1 cellular context compared by ENCODE assay signal in the genomic region with DNA sequence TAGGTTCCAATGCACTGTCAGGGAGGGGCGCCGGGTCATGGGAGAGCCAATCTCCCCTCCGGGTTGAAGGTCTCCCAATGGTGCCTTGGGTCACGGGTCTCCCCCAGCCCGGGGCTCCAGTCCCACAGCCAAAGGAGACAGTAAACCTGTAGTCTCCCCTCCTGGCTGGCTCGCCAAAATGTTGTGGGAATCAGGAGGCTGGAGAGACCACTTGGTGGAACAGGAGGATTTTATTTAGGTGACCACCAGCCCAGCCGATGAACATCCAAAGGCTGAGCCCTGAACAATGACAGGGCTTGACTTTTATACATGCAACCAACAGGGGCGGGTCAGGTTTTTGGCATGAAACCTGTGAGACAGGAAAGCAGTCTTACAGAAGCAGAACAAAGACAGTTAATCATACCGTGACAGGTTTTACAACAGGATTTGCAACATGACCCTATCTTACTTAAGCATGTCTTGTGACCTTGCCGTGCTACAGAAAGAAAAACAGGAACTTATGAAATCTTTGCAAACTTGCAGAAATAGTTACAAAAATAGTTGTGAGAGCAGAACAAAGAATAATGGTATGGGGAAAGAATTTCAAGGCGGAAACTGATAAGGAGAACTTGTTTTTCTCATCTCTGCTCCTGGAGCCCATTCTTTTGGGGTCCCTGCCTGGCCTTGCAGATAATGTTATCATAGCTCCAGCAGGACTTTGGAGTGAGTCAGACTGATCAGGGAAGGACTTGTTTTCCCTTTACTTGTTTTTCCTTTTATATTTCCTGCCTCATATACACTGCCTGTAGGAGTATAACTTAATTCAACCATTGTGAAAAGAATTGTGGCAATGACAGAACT.
TF ChIP-seq lines count a peak whose summit lies in the region.

No MANE protein-coding gene starts in this region.

TF ChIP-seq in endothelial cell of umbilical vein, 7 proteins besides CTCF, POLR2A, EP300 and RAD21 (continued from another document):
- TF ChIP-seq MAX (IDR thresholded peaks at IDR 0.05; ENCODE audit: insufficient read depth, insufficient read length) (no peak), POLR2AphosphoS5 (IDR thresholded peaks at IDR 0.05; ENCODE audit: insufficient read depth, low read depth, low read length) (peak; percentile 59)
